In the genomic region with DNA sequence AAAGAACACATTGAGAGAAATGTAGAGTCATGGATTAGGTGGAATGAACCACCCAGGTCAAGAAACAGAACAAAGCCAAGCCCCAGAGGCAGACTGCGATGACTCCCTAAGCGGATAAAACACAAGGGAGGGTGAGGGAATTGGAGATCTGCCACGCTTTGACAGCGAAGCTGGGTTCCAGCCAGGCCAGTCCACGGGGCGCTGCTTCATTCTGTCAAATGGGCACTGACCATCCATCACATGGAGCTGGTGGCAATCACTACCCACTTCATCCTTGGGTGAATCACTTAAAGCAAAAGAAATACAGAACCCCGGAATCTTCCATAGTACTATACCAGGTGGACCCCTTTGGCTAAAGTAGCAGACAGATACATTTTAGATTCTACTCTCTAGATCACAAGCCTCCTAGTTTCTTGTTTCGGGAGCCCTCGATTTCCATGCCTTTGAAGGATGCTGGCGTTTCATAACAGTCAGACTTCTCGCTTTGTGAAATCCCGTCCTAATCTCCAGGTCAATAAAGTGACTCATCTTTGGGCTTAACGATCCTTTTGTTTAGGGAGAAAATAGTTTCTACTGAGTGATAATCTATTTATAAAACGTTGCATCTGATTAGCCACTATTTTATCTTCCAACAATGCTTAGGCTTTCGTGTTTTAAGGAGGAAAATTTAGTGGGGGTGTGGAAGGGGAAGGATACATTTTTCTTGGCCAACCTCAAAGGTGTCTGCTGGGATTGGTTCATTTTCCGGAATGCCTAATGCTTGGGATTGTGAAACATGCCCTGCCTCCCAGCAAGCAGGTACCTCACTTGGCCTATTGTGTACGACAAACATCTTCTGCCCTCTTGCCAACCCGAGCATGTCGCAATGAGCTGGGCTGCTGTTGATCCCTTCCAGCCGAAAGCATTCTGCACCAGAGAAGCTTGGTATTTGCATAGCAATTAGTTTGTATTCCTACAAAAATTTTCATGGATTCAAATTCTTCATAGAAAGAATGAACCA, we compare ENCODE assay signal across 9 cellular contexts. TPM values are rescaled to one million over a fixed set of nuclear protein-coding genes. Genes with fewer than 3 reads are reported as not detected.
DNase-seq lines count a peak whose midpoint lies in the region; ATAC-seq and TF ChIP-seq lines count a peak whose summit lies in the region.
"Had no signal": no experiment of that assay in that cellular context is flagged by ENCODE, and none has a peak within 500 bp of the region (broad histone marks: within the 10 kb centered on the region; RNA-seq: fewer than 3 reads in every experiment).

No MANE protein-coding gene starts in this region.

- peaks cover 30% of the 10 kb centered on the region for H3K27me3 Mint-ChIP-seq in HFFc6 (ENCODE audit: insufficient read depth)

- peaks cover 6% of the 10 kb centered on the region for H3K27me3 ChIP-seq in foreskin keratinocyte
- H3K27me3 ChIP-seq in gastrocnemius medialis, result peaks cover 4 to 7% (median 7%) of the 10 kb centered on the region in 3 donors

- no peak overlapping the region for H3K27ac Mint-ChIP-seq in HFFc6

- 0 out of 2 replicates have a peak overlapping the region, but pooled peaks have one; percentile 6 for H3K4me3 Mint-ChIP-seq in HFFc6

- no peaks in the 10 kb centered on the region; the same call in 1 of the 2 replicates for H3K9me3 Mint-ChIP-seq in HFFc6

- H3K36me3 Mint-ChIP-seq in HFFc6 (ENCODE audit: low read depth), result no peaks in the 10 kb centered on the region

- peak; percentile 8 for DNase-seq in HFFc6
- DNase-seq in SKM-1 (lab: John Stamatoyannopoulos, UW; ENCODE audit: unreplicated experiment), result peak; percentile 49
- peak; percentile 14 to 20 for DNase-seq in foreskin keratinocyte
- peak in 1 of 2 donors; percentile 57 for DNase-seq in gastrocnemius medialis
- no peak for DNase-seq in dermis blood vessel endothelial cell
- no peak for DNase-seq in stimulated activated CD4-positive, alpha-beta T cell treated with anti-CD3 and anti-CD28 coated beads, Interleukin-2, amount 100 ng/mL, for 48 hours
- DNase-seq in cerebellum (ENCODE audit: low spot score), result no peak
- DNase-seq: NCI-H510A had no signal

- peak; percentile 39 for ATAC-seq in foreskin keratinocyte
- ATAC-seq in gastrocnemius medialis, result peak; percentile 74 to 78
- no peak for ATAC-seq in HG03039 (IDR thresholded peaks at IDR 0.05; ENCODE audit: unreplicated experiment)

- in situ Hi-C loops in gastrocnemius medialis (cut with MboI; ENCODE audit: low sequenced_read_pairs in 4 of 4), result no loop called here

- no peaks in the 10 kb centered on the region for H3K9me3 ChIP-seq in gastrocnemius medialis

- H3K36me3 ChIP-seq in gastrocnemius medialis, result no peaks in the 10 kb centered on the region

- H3K4me3 ChIP-seq in gastrocnemius medialis, result no peak overlapping the region

- TF ChIP-seq POLR2A in gastrocnemius medialis (IDR thresholded peaks at IDR 0.05), result no peak

- intact Hi-C loops in gastrocnemius medialis (cut with DNase I; ENCODE audit: low total_unique reads), result loop anchor here (1.0 to 10.0 kb wide), 4 partner anchors 18 to 190 kb away; partner anchors contain the start of gene HDAC4

- peaks cover 10% of the 10 kb centered on the region for H3K4me1 ChIP-seq in foreskin keratinocyte
- H3K4me1 ChIP-seq in gastrocnemius medialis, result peaks cover 7 to 13% of the 10 kb centered on the region in 2 donors

- H3K27ac ChIP-seq in foreskin keratinocyte (no peak overlapping the region), gastrocnemius medialis (peak overlapping the region in 1 of 4 donors; percentile 52)

- TF ChIP-seq CTCF in HFFc6 (IDR thresholded peaks at IDR 0.05) (no peak), foreskin keratinocyte (conservative IDR thresholded peaks at IDR 0.05) (no peak), gastrocnemius medialis (IDR thresholded peaks at IDR 0.05 in 4 of 5, conservative IDR thresholded peaks at IDR 0.05 in 1 of 5) (no peak)

- H3K4me1 Mint-ChIP-seq in HFFc6 (ENCODE audit: low read depth), result peaks cover 22% of the 10 kb centered on the region

RNA-seq across cellular contexts. Expression of gene HDAC4, which starts 44.1 kb away (rescaled TPM):
- 10 to 100 TPM in 3 of 6 experiments, 1 to 10 TPM in 3; 7.4 to 13.0 (median 9.5) TPM for total RNA-seq in HFFc6 (2021; fragmentation: NEBNext Ultra II Directional; extraction: Animal tissue kit (Norgen Biotek cat#: 25700))
- total RNA-seq in foreskin keratinocyte (6.9 and 7.5 TPM in 2 replicates), gastrocnemius medialis (100 to 1,000 TPM in 2 of 4 donors, 10 to 100 TPM in 2; 23.6 to 257 (median 119) TPM), dermis blood vessel endothelial cell (17.4 and 25.2 TPM in 2 replicates), cerebellum (38.8 TPM)
- polyA plus RNA-seq in foreskin keratinocyte, result 1.0 TPM in 2 replicates

Comparison
In these comparisons a context has a peak if more than half of its experiments do, and no peak if none do; other contexts are left out.
1. DNase-seq: peak in HFFc6 (single experiment), SKM-1 (single experiment) and foreskin keratinocyte (2 of 2); none in dermis blood vessel endothelial cell (single experiment), stimulated activated CD4-positive, alpha-beta T cell treated with anti-CD3 and anti-CD28 coated beads, Interleukin-2, amount 100 ng/mL, for 48 hours (0 of 2) and cerebellum (single experiment).